Comparison of ENCODE assay signal across 8 cellular contexts in genomic region chr2:215454519-215454918, GRCh38.
DNase-seq lines count a peak whose midpoint lies in the region; ATAC-seq and TF ChIP-seq lines count a peak whose summit lies in the region.

No MANE protein-coding gene starts in this region.

- H3K27ac ChIP-seq in 22Rv1 = no peak overlapping the region

- peak; percentile 43 for DNase-seq in GM10266 (ENCODE audit: extremely low spot score)
- peak; percentile 5 for DNase-seq in NCI-H774 (lab: John Stamatoyannopoulos, UW)
- peak; percentile 48 for DNase-seq in epithelial cell of esophagus (ENCODE audit: low read depth)
- DNase-seq in pons (ENCODE audit: low spot score) = peak; percentile 48
- DNase-seq in NK-92 treated with Interleukin-12 subunit alpha and Interleukin-12 subunit beta, amount 100 ng/mL, for 24 hours (lab: John Stamatoyannopoulos, UW) = no peak

- no peak overlapping the region for H3K4me3 ChIP-seq in epithelial cell of esophagus (ENCODE audit: low read length)

- ATAC-seq in HG02884 (IDR thresholded peaks at IDR 0.05; ENCODE audit: unreplicated experiment) = peak; percentile 67
- no peak for ATAC-seq in HG02571 (IDR thresholded peaks at IDR 0.05; ENCODE audit: unreplicated experiment)

- TF ChIP-seq CTCF in 22Rv1 (IDR thresholded peaks at IDR 0.05) (peak; percentile 92), GM10266 (IDR thresholded peaks at IDR 0.05; ENCODE audit: control insufficient read depth, insufficient read depth, low read depth, missing control alignments) (peak; percentile 71), epithelial cell of esophagus (IDR thresholded peaks at IDR 0.05; ENCODE audit: insufficient read depth, low read depth, low read length, missing control alignments) (peak; percentile 85)
